8 cellular contexts compared by ENCODE assay signal in the genomic region with DNA sequence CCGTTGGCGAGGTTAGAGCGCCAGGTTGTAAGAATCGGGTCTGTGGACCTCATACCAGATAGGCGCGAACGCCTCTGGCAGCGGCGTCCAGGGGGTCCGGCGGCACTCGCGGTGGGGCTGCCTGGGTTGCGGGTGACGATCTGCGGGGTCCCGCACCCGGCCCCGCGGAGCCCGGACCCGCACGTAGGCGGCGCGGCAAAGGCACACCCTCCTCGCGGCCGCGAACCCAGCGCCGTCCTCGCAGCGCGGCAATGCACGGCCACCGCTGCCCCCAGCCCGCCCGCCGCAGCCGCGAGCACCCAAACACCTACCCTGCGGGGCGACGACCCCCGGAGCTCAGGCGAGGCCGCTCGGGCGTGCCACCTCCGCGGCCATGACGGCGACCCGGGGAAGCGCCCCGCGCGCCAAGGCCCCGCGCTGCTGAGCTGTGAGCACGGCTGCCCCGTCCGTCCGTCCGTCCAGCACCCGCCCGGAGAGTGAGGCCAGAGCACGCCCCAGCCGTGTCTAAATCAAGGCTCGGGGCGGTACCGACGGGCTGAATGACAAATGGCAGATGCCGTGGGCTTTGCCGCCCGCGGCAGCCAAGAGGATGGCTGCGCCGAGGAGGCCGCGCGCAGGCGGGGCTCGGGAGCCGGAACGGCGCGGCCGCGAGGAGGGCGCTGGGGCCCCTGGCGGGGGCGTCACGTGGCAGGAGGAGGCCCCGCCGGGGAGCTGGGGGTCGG. TPM values are rescaled to one million over a fixed set of nuclear protein-coding genes. Genes with fewer than 3 reads are reported as not detected.
DNase-seq lines count a peak whose midpoint lies in the region; ATAC-seq and TF ChIP-seq lines count a peak whose summit lies in the region.

A gene with protein sequence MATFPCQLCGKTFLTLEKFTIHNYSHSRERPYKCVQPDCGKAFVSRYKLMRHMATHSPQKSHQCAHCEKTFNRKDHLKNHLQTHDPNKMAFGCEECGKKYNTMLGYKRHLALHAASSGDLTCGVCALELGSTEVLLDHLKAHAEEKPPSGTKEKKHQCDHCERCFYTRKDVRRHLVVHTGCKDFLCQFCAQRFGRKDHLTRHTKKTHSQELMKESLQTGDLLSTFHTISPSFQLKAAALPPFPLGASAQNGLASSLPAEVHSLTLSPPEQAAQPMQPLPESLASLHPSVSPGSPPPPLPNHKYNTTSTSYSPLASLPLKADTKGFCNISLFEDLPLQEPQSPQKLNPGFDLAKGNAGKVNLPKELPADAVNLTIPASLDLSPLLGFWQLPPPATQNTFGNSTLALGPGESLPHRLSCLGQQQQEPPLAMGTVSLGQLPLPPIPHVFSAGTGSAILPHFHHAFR (minus strand): TSS at position 481 of the 722 bp plus-strand sequence. CDS start 60,123 bp downstream, outside the sequence.

- H3K4me1 Mint-ChIP-seq in nephron, result peaks cover 11% of the 10 kb centered on the region

- H3K4me2 ChIP-seq in KMS-11, result peak within 1 kb of the TSS; percentile 25; the same call in 1 of the 2 replicates

- peak in 1 of 2 donors; percentile 49 for TF ChIP-seq POLR2A in vagina (IDR thresholded peaks at IDR 0.05)

- peak within 1 kb of the TSS; percentile 86 to 92 (median 91) for H3K4me3 Mint-ChIP-seq in nephron

- H3K36me3 ChIP-seq in KMS-11 (ENCODE audit: insufficient read depth) (no peaks in the 10 kb centered on the region), vagina (no peaks in the 10 kb centered on the region)

- TF ChIP-seq CTCF in KMS-11 (conservative IDR thresholded peaks at IDR 0.05; ENCODE audit: low read depth, low read length) (no peak), fibroblast of the aortic adventitia (IDR thresholded peaks at IDR 0.05; ENCODE audit: insufficient read depth, low read length) (no peak), nephron (IDR thresholded peaks at IDR 0.05; ENCODE audit: unreplicated experiment in 3 of 3) (no peak), vagina (IDR thresholded peaks at IDR 0.05) (no peak)

- peak within 1 kb of the TSS; percentile 44 for H2AFZ ChIP-seq in KMS-11 (ENCODE audit: low read depth)

- peak; percentile 62 for DNase-seq in ELF-1 (ENCODE audit: low read depth, low spot score)
- DNase-seq in activated CD8-positive, alpha-beta memory T cell treated with anti-CD3 and anti-CD28 coated beads, Interleukin-2, amount 50 U/mL, for 48 hours, result peak; percentile 60
- peak; percentile 69 for DNase-seq in fibroblast of the aortic adventitia (ENCODE audit: low read depth)
- DNase-seq in vagina (ENCODE audit: extremely low spot score in 2 of 2), result no peak
- no peak for DNase-seq in GF-D8 (lab: John Stamatoyannopoulos, UW)

- no peak within 1 kb of the TSS for H3K4me3 ChIP-seq in KMS-11 (IDR thresholded peaks at IDR 0.05; ENCODE audit: insufficient read depth, low read depth, low read length)
- peak within 1 kb of the TSS; percentile 72 for H3K4me3 ChIP-seq in fibroblast of the aortic adventitia (ENCODE audit: low read depth, low read length)
- peak within 1 kb of the TSS; percentile 49 to 62 for H3K4me3 ChIP-seq in vagina

- intact Hi-C loops in vagina (cut with DNase I), result loop anchor here (10.0 kb wide), 1 partner anchor 63 kb away; no protein-coding TSS in a partner anchor

- no peaks in the 10 kb centered on the region for H4K20me1 ChIP-seq in KMS-11 (ENCODE audit: insufficient read depth)

- no peaks in the 10 kb centered on the region for H3K27me3 ChIP-seq in KMS-11 (ENCODE audit: insufficient read depth, low read depth)
- H3K27me3 ChIP-seq in vagina, result no peaks in the 10 kb centered on the region

- H3K36me3 Mint-ChIP-seq in nephron (ENCODE audit: low read depth), result peaks cover 11% of the 10 kb centered on the region

- no peaks in the 10 kb centered on the region for H3K79me2 ChIP-seq in KMS-11 (ENCODE audit: insufficient read depth, low read depth)

- ATAC-seq in GM21529 (IDR thresholded peaks at IDR 0.05; ENCODE audit: unreplicated experiment), result peak; percentile 68

- H3K27ac ChIP-seq in KMS-11 (no peak within 1 kb of the TSS), vagina (peak within 1 kb of the TSS; percentile 73)

- H3K9ac ChIP-seq in KMS-11, result no peak within 1 kb of the TSS; the same call in 1 of the 2 replicates

- H3K9me3 ChIP-seq in vagina, result no peaks in the 10 kb centered on the region

- peak within 1 kb of the TSS; percentile 83 to 94 (median 85) for H3K27ac Mint-ChIP-seq in nephron

- no peaks in the 10 kb centered on the region for H3K27me3 Mint-ChIP-seq in nephron (ENCODE audit: low read depth)

- H3K4me1 ChIP-seq in KMS-11 (ENCODE audit: low read depth, poor library complexity, severe bottlenecking) (no peaks in the 10 kb centered on the region), vagina (peaks cover 8% of the 10 kb centered on the region)

- peaks cover 24% of the 10 kb centered on the region for H3K9me3 Mint-ChIP-seq in nephron

RNA-seq across cellular contexts. Expression of the gene that starts here (rescaled TPM):
- 18.5 and 35.2 TPM in 2 replicates for total RNA-seq in fibroblast of the aortic adventitia (ENCODE audit: low replicate concordance)
- 23.1 TPM for total RNA-seq in vagina

Comparison
In these comparisons a context has a peak if more than half of its experiments do, and no peak if none do; other contexts are left out.
1. DNase-seq: peak in ELF-1 (single experiment), activated CD8-positive, alpha-beta memory T cell treated with anti-CD3 and anti-CD28 coated beads, Interleukin-2, amount 50 U/mL, for 48 hours (single experiment) and fibroblast of the aortic adventitia (single experiment); none in vagina (0 of 2) and GF-D8 (single experiment).